In the genomic region with DNA sequence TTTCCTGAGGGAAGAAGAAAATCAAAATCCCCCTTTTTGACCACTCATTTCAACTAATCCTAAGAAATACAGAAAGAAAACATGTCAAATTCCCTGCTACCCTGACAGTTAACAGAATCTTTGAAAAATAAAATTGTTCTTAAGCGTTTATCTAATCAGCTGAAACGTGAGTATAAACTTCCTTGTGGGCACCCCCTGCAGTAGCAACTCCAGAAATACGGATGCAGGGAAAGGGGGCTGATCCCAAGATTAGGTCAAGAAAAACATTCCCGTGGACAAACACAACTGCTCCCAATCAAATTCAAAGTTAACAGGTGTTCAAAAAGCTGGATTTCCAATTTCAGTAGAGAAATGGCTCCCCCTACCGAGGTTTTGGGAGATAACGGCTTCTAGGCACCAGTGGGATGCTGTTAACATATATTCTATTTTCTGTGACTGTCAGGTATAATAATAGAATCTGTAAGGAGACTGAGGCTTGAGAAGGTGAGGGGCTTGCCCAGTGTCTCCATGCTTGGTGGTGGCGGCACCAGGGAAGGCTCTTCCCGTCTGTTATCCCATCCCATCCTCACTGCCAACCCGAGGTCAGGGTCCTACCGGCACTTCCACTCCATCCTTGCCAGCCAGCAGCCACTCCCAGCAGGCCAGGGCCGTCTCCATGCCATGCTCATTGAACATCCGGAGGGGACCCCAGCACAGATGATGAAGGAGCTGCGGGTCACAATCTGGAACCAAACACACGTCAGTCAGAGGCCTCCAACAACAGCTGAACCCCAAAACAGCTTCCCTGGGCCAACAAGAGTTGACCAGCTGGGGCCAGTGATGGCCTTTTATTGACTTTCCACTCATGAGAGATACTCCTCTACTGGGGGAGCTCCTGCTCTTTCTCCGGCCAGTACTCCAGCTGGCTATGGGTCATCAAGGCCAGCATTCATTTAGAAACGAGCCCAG, we compare ENCODE assay signal across 8 cellular contexts. TPM values are rescaled to one million over a fixed set of nuclear protein-coding genes. Genes with fewer than 3 reads are reported as not detected.
DNase-seq lines count a peak whose midpoint lies in the region; ATAC-seq and TF ChIP-seq lines count a peak whose summit lies in the region.

No MANE protein-coding gene starts in this region.

- peak; percentile 33 to 60 for TF ChIP-seq CTCF in right atrium auricular region (IDR thresholded peaks at IDR 0.05)

- no peak overlapping the region for H3K4me3 Mint-ChIP-seq in activated T-cell treated with anti-CD3 and anti-CD28 coated beads, Interleukin-2, amount 50 U/mL, for 4 hours

- ATAC-seq in left ventricle myocardium superior (no peak), HG02571 (IDR thresholded peaks at IDR 0.05; ENCODE audit: unreplicated experiment) (no peak)
- no peak for ATAC-seq in activated T-cell treated with anti-CD3 and anti-CD28 coated beads, Interleukin-2, amount 50 U/mL, for 4 hours

- no peaks in the 10 kb centered on the region for H3K9me3 Mint-ChIP-seq in activated T-cell treated with anti-CD3 and anti-CD28 coated beads, Interleukin-2, amount 50 U/mL, for 4 hours

- H3K4me1 ChIP-seq in right atrium auricular region = no peaks in the 10 kb centered on the region

- H3K9me3 ChIP-seq in right atrium auricular region = no peaks in the 10 kb centered on the region

- DNase-seq in right atrium auricular region (ENCODE audit: low spot score) (no peak), left ventricle myocardium superior (no peak), NCI-H2227 (lab: John Stamatoyannopoulos, UW; ENCODE audit: unreplicated experiment) (peak; percentile 32), germinal center (ENCODE audit: low spot score) (peak; percentile 60), Ammon's horn (ENCODE audit: low spot score) (no peak)
- peak; percentile 40 for DNase-seq in activated T-cell treated with anti-CD3 and anti-CD28 coated beads, Interleukin-2, amount 50 U/mL, for 4 hours
- DNase-seq in stimulated activated CD4-positive, alpha-beta T cell treated with anti-CD3 and anti-CD28 coated beads, Interleukin-12 subunit alpha, Interleukin-12 subunit beta, amount 100 ng/mL, for 24 hours (ENCODE audit: low read depth in 2 of 2) = peak; percentile 6 to 23

- H3K27ac ChIP-seq in right atrium auricular region = no peak overlapping the region

- peaks cover 19% of the 10 kb centered on the region for H3K36me3 Mint-ChIP-seq in activated T-cell treated with anti-CD3 and anti-CD28 coated beads, Interleukin-2, amount 50 U/mL, for 4 hours (ENCODE audit: insufficient read depth)

- H3K27me3 ChIP-seq in right atrium auricular region = no peaks in the 10 kb centered on the region

- intact Hi-C loops in left ventricle myocardium superior (cut with micrococcal nuclease) = no loop called here

- H3K4me3 ChIP-seq in right atrium auricular region = no peak overlapping the region

- H3K36me3 ChIP-seq in right atrium auricular region = peaks cover 39% of the 10 kb centered on the region

- no peaks in the 10 kb centered on the region for H3K27me3 Mint-ChIP-seq in activated T-cell treated with anti-CD3 and anti-CD28 coated beads, Interleukin-2, amount 50 U/mL, for 4 hours (ENCODE audit: low read depth)

- H3K4me1 Mint-ChIP-seq in activated T-cell treated with anti-CD3 and anti-CD28 coated beads, Interleukin-2, amount 50 U/mL, for 4 hours (ENCODE audit: low read depth) = no peaks in the 10 kb centered on the region

RNA-seq across cellular contexts. Expression of a gene that starts 32.0 kb away (rescaled TPM):
- total RNA-seq in right atrium auricular region (1 to 10 TPM; 1.5 to 4.1 TPM), left ventricle myocardium superior (not detected)
- total RNA-seq in activated T-cell treated with anti-CD3 and anti-CD28 coated beads, Interleukin-2, amount 50 U/mL, for 4 hours = under 1 TPM in 1 of 3 donors, not detected in 2; 0.15 TPM

Comparison
In these comparisons a context has a peak if more than half of its experiments do, and no peak if none do; other contexts are left out.
1. DNase-seq: peak in NCI-H2227 (single experiment), activated T-cell treated with anti-CD3 and anti-CD28 coated beads, Interleukin-2, amount 50 U/mL, for 4 hours (single experiment), germinal center (single experiment) and stimulated activated CD4-positive, alpha-beta T cell treated with anti-CD3 and anti-CD28 coated beads, Interleukin-12 subunit alpha, Interleukin-12 subunit beta, amount 100 ng/mL, for 24 hours (2 of 2); none in right atrium auricular region (single experiment), left ventricle myocardium superior (single experiment) and Ammon's horn (single experiment).